8 cellular contexts compared by ENCODE assay signal in the genomic region with DNA sequence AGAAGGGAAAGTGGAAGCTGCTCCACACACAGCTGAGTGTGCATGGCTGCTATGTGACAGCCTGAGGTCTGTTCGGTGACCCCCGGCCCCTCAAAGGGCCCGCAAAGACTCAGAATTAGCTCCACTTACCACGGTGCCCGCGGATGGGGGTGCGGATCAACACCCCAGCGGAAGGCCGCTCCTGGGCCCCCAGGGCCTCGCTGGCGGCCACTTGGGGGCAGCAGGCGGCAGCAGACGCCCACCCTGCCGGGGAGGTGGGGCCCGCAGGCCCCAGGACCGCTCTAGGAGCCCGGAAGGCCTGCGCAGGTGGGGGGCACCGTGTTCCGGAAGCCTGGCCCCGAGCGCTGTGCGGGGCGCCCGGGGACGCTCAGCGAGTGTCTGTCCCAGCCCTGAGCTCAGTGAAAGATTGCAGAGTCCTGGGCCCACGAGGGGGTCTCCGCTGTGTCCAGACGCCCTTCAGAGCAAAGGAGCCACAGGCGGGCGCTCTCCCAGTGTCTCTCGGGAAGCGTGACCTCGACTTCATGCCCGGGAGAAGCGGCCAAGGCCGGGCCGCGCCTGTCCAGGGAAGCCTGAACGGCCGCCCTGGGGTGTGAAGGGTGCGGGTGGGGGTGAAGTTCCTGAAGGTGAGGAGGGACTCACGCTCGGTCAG.
A peak's percentile ranks its signal among the peaks of the same experiment; 100 is the strongest.
DNase-seq lines count a peak whose midpoint lies in the region; ATAC-seq and TF ChIP-seq lines count a peak whose summit lies in the region.

No MANE protein-coding gene starts in this region.

- H3K4me2 ChIP-seq in hepatocyte = no peak overlapping the region

- H3K79me2 ChIP-seq in hepatocyte = no peaks in the 10 kb centered on the region

- CTCF ChIA-PET in GM10248 (lab: Yijun Ruan, JAX) = interaction anchor here (0.9 to 2.0 kb wide), 2 partner anchors 485 to 487 kb away, joined by 3 to 4 read pairs; no protein-coding TSS in a partner anchor

- H3K9me2 ChIP-seq in hepatocyte (replicated peaks; ENCODE audit: insufficient read depth) = no peaks in the 10 kb centered on the region

- no peak overlapping the region for H3K27ac ChIP-seq in hepatocyte
- no peak overlapping the region for H3K27ac ChIP-seq in sigmoid colon

- H3K4me1 ChIP-seq in hepatocyte (ENCODE audit: insufficient read depth) (peaks cover 30% of the 10 kb centered on the region), sigmoid colon (peaks cover 0 to 38% (median 11%) of the 10 kb centered on the region in 4 donors)

- H3K4me3 ChIP-seq in hepatocyte (no peak overlapping the region), sigmoid colon (peak overlapping the region in 3 of 4 donors; percentile 5 to 27 (median 26))

- DNase-seq in GM10248 (ENCODE audit: extremely low spot score) (no peak), activated T-cell treated with anti-CD3 and anti-CD28 coated beads for 48 hours (ENCODE audit: low read depth) (peak; percentile 34), hepatocyte (ENCODE audit: low spot score) (no peak), sigmoid colon (no peak), NAMALWA (ENCODE audit: low spot score) (no peak), AG08396 (ENCODE audit: low spot score) (no peak)

- no peak for TF ChIP-seq EP300 in sigmoid colon (IDR thresholded peaks at IDR 0.05)

- 66% methylated on average over 44 of the region's 45 CpGs for WGBS in hepatocyte (ENCODE audit: low lambda C conversion rate, missing lambda C conversion rate)
- 24 to 66% methylated on average over 45 of the region's 45 CpGs for WGBS in sigmoid colon, 2 donors

- no peaks in the 10 kb centered on the region for H3K27me3 ChIP-seq in hepatocyte
- no peaks in the 10 kb centered on the region for H3K27me3 ChIP-seq in sigmoid colon

- no peak overlapping the region for H2AFZ ChIP-seq in hepatocyte

- no peaks in the 10 kb centered on the region for H4K20me1 ChIP-seq in hepatocyte (ENCODE audit: insufficient read depth, poor library complexity, severe bottlenecking)

- H3K36me3 ChIP-seq in hepatocyte (replicated peaks; ENCODE audit: insufficient read depth, low read depth) = no peaks in the 10 kb centered on the region
- H3K36me3 ChIP-seq in sigmoid colon = no peaks in the 10 kb centered on the region

- ATAC-seq in GM21529 (IDR thresholded peaks at IDR 0.05; ENCODE audit: unreplicated experiment) = no peak
- ATAC-seq in HG03159 (IDR thresholded peaks at IDR 0.05; ENCODE audit: unreplicated experiment) = no peak

- TF ChIP-seq POLR2A in sigmoid colon (IDR thresholded peaks at IDR 0.05) = no peak

- H3K9me3 ChIP-seq in hepatocyte (ENCODE audit: low read depth) (no peaks in the 10 kb centered on the region), sigmoid colon (no peaks in the 10 kb centered on the region)

- TF ChIP-seq CTCF in GM10248 (IDR thresholded peaks at IDR 0.05; ENCODE audit: control extremely low read depth, extremely low read depth, low read depth, missing control alignments) = peak; percentile 20
- TF ChIP-seq CTCF in hepatocyte (IDR thresholded peaks at IDR 0.05; ENCODE audit: poor library complexity) = peak; percentile 12
- no peak for TF ChIP-seq CTCF in sigmoid colon (IDR thresholded peaks at IDR 0.05)

- POLR2A ChIA-PET in GM10248 (lab: Yijun Ruan, JAX) = no interaction called here

- intact Hi-C loops in sigmoid colon (cut with DNase I) = no loop called here

Comparison
In these comparisons a context has a peak if more than half of its experiments do, and no peak if none do; other contexts are left out.
1. CTCF ChIP-seq: peak in GM10248 (single experiment) and hepatocyte (single experiment); none in sigmoid colon (0 of 4).